ENCODE assay signal across 8 cellular contexts in genomic region chr1:212007178-212007577, GRCh38.
"Had no signal": no experiment of that assay in that cellular context is flagged by ENCODE, and none has a peak within 500 bp of the region (broad histone marks: within the 10 kb centered on the region; RNA-seq: fewer than 3 reads in every experiment).

No MANE protein-coding gene starts in this region.

- DNase-seq: GM23248, GOT3, H7, HFFc6, KBM-7 had no signal

- H3K27ac ChIP-seq: GM23248 had no signal

- H2AFZ ChIP-seq: GM23248 had no signal

- H3K9ac ChIP-seq: GM23248 had no signal

- FAIRE-seq: HTR-8/SVneo had no signal

- H3K9me3 ChIP-seq: HAP-1 had no signal

- H3K4me3 ChIP-seq: GM23248, HAP-1 had no signal

- ATAC-seq: HCT116 had no signal
